ENCODE assay signal across 8 cellular contexts in genomic region chr2:231191896-231192872, GRCh38. TPM values are rescaled to one million over a fixed set of nuclear protein-coding genes. Genes with fewer than 3 reads are reported as not detected.
DNase-seq lines count a peak whose midpoint lies in the region; FAIRE-seq and TF ChIP-seq lines count a peak whose summit lies in the region.

No MANE protein-coding gene starts in this region.

- no peaks in the 10 kb centered on the region for H3K36me3 Mint-ChIP-seq in nephron (ENCODE audit: low read depth)
- no peaks in the 10 kb centered on the region for H3K36me3 Mint-ChIP-seq in activated naive CD8-positive, alpha-beta T cell treated with anti-CD3 and anti-CD28 coated beads for 36 hours
- H3K36me3 Mint-ChIP-seq in activated CD4-positive, alpha-beta T cell treated with anti-CD3 and anti-CD28 coated beads, Interleukin-2, amount 10 ng/mL, durations not matched to agents 24 days and 14 days (ENCODE audit: low read depth): no peaks in the 10 kb centered on the region

- CTCF ChIA-PET in endothelial cell of umbilical vein (lab: Charles Lee): interaction anchor here (0.6 to 11.0 kb wide), 27 partner anchors 8 to 260 kb away, joined by 3 to 226 read pairs (median 5); partner anchors contain the start of gene HTR2B

- H3K36me3 ChIP-seq in NT2/D1 (ENCODE audit: insufficient read depth, insufficient read length, low read length) (no peaks in the 10 kb centered on the region), endothelial cell of umbilical vein (ENCODE audit: control insufficient read depth in 2 of 2, extremely low read depth in 1 of 2, insufficient read depth in 2 of 2, low read length in 2 of 2) (no peaks in the 10 kb centered on the region)

- H4K20me1 ChIP-seq in endothelial cell of umbilical vein (replicated peaks; ENCODE audit: control insufficient read depth, extremely low read depth, insufficient read depth, low read length): no peaks in the 10 kb centered on the region

- no peaks in the 10 kb centered on the region for H3K27me3 Mint-ChIP-seq in nephron (ENCODE audit: low read depth)
- H3K27me3 Mint-ChIP-seq in activated naive CD8-positive, alpha-beta T cell treated with anti-CD3 and anti-CD28 coated beads for 36 hours: peaks cover 40% of the 10 kb centered on the region
- H3K27me3 Mint-ChIP-seq in activated CD4-positive, alpha-beta T cell treated with anti-CD3 and anti-CD28 coated beads, Interleukin-2, amount 10 ng/mL, durations not matched to agents 24 days and 14 days: peaks cover 52% of the 10 kb centered on the region

- peak overlapping the region; percentile 76 for H2AFZ ChIP-seq in endothelial cell of umbilical vein (ENCODE audit: low read depth, low read length)

- peak; percentile 88 for DNase-seq in GM04504 (ENCODE audit: low read depth)
- peak; percentile 36 for DNase-seq in NT2/D1 (ENCODE audit: low read depth, low spot score)
- peak; percentile 77 for DNase-seq in endothelial cell of umbilical vein (ENCODE audit: low read depth, low spot score)
- no peak for DNase-seq in stimulated activated naive CD4-positive, alpha-beta T cell treated with Interleukin-2 at 50 U/mL for 16 hours (lab: John Stamatoyannopoulos, UW)
- DNase-seq in activated naive CD8-positive, alpha-beta T cell treated with anti-CD3 and anti-CD28 coated beads for 36 hours: no peak
- no peak for DNase-seq in NCI-H1436 treated with DMSO at 0.1 percent for 48 hours (lab: John Stamatoyannopoulos, UW)
- no peak for DNase-seq in activated CD4-positive, alpha-beta T cell treated with anti-CD3 and anti-CD28 coated beads, Interleukin-2, amount 10 ng/mL, durations not matched to agents 24 days and 14 days

- H3K4me1 ChIP-seq in NT2/D1 (ENCODE audit: insufficient read depth, insufficient read length) (peaks cover 6% of the 10 kb centered on the region), endothelial cell of umbilical vein (ENCODE audit: control insufficient read depth, extremely low read depth, insufficient read depth, low read length) (peaks cover 24% of the 10 kb centered on the region)

- H3K4me3 ChIP-seq in NT2/D1 (ENCODE audit: insufficient read length, low read depth) (no peak overlapping the region), endothelial cell of umbilical vein (replicated peaks in 1 of 3; ENCODE audit: insufficient read depth in 1 of 3, low read depth in 1 of 3, low read length in 3 of 3) (no peak overlapping the region)

- H3K27ac ChIP-seq in endothelial cell of umbilical vein (ENCODE audit: insufficient read depth, low read depth, low read length): peak overlapping the region; percentile 47

- dilution Hi-C loops in endothelial cell of umbilical vein (cut with MboI; ENCODE audit: extremely low pct_ligation_motif_present, low sequenced_read_pairs): no loop called here

- H3K9me1 ChIP-seq in endothelial cell of umbilical vein (replicated peaks; ENCODE audit: control insufficient read depth, extremely low read depth, insufficient read depth, low read length): no peaks in the 10 kb centered on the region

- peak overlapping the region; percentile 71 for H3K9ac ChIP-seq in NT2/D1 (ENCODE audit: insufficient read length, low read depth)
- H3K9ac ChIP-seq in endothelial cell of umbilical vein (replicated peaks; ENCODE audit: extremely low read depth, insufficient read depth, low read length): no peak overlapping the region

- no TSS peak for BruUV-seq in endothelial cell of umbilical vein (replicated peaks; lab: Mats Ljungman, UMichigan)

- peaks cover 8% of the 10 kb centered on the region; the same call in 1 of the 2 replicates for H3K9me3 ChIP-seq in NT2/D1 (ENCODE audit: insufficient read depth, low read length)
- no peaks in the 10 kb centered on the region for H3K9me3 ChIP-seq in endothelial cell of umbilical vein (replicated peaks; ENCODE audit: control insufficient read depth, insufficient read depth, low read length)

- peaks cover 36% of the 10 kb centered on the region for H3K4me1 Mint-ChIP-seq in nephron
- H3K4me1 Mint-ChIP-seq in activated naive CD8-positive, alpha-beta T cell treated with anti-CD3 and anti-CD28 coated beads for 36 hours: no peaks in the 10 kb centered on the region
- no peaks in the 10 kb centered on the region for H3K4me1 Mint-ChIP-seq in activated CD4-positive, alpha-beta T cell treated with anti-CD3 and anti-CD28 coated beads, Interleukin-2, amount 10 ng/mL, durations not matched to agents 24 days and 14 days

- H3K4me3 Mint-ChIP-seq in nephron: peak overlapping the region; percentile 2 to 62 (median 17)
- no peak overlapping the region for H3K4me3 Mint-ChIP-seq in activated naive CD8-positive, alpha-beta T cell treated with anti-CD3 and anti-CD28 coated beads for 36 hours
- no peak overlapping the region for H3K4me3 Mint-ChIP-seq in activated CD4-positive, alpha-beta T cell treated with anti-CD3 and anti-CD28 coated beads, Interleukin-2, amount 10 ng/mL, durations not matched to agents 24 days and 14 days

- TF ChIP-seq POLR2A in endothelial cell of umbilical vein (IDR thresholded peaks at IDR 0.05; ENCODE audit: low read depth, low read length): no peak

- H3K4me2 ChIP-seq in endothelial cell of umbilical vein (ENCODE audit: insufficient read depth, low read length): no peak overlapping the region

- intact Hi-C loops in endothelial cell of umbilical vein (cut with micrococcal nuclease): loop anchor here (1.0 to 2.0 kb wide), 3 partner anchors 29 to 88 kb away; no protein-coding TSS in a partner anchor
- intact Hi-C loops in activated CD4-positive, alpha-beta T cell treated with anti-CD3 and anti-CD28 coated beads, Interleukin-2, amount 10 ng/mL, durations not matched to agents 24 days and 14 days (cut with micrococcal nuclease): no loop called here

- POLR2A ChIA-PET in endothelial cell of umbilical vein (lab: Charles Lee): no interaction called here

- TF ChIP-seq CTCF in endothelial cell of umbilical vein (IDR thresholded peaks at IDR 0.05; ENCODE audit: extremely low read depth in 1 of 2, insufficient read depth in 1 of 2, low read depth in 1 of 2, low read length in 2 of 2) (peak; percentile 79 to 88), nephron (IDR thresholded peaks at IDR 0.05; ENCODE audit: unreplicated experiment in 3 of 3) (peak; percentile 57 to 82 (median 62))

- H3K9me3 Mint-ChIP-seq in nephron: peaks cover 2% of the 10 kb centered on the region
- no peaks in the 10 kb centered on the region for H3K9me3 Mint-ChIP-seq in activated naive CD8-positive, alpha-beta T cell treated with anti-CD3 and anti-CD28 coated beads for 36 hours
- H3K9me3 Mint-ChIP-seq in activated CD4-positive, alpha-beta T cell treated with anti-CD3 and anti-CD28 coated beads, Interleukin-2, amount 10 ng/mL, durations not matched to agents 24 days and 14 days: no peaks in the 10 kb centered on the region

- FAIRE-seq in endothelial cell of umbilical vein (lab: Jason Lieb, UNC): peak; percentile 96

- peak overlapping the region; percentile 95 to 100 (median 98) for H3K27ac Mint-ChIP-seq in nephron
- no peak overlapping the region for H3K27ac Mint-ChIP-seq in activated naive CD8-positive, alpha-beta T cell treated with anti-CD3 and anti-CD28 coated beads for 36 hours
- no peak overlapping the region for H3K27ac Mint-ChIP-seq in activated CD4-positive, alpha-beta T cell treated with anti-CD3 and anti-CD28 coated beads, Interleukin-2, amount 10 ng/mL, durations not matched to agents 24 days and 14 days

- no peaks in the 10 kb centered on the region for H3K79me2 ChIP-seq in endothelial cell of umbilical vein (ENCODE audit: control insufficient read depth, insufficient read depth, low read length)

- no peaks in the 10 kb centered on the region for H3K27me3 ChIP-seq in NT2/D1 (ENCODE audit: insufficient read depth, insufficient read length)
- no peaks in the 10 kb centered on the region for H3K27me3 ChIP-seq in endothelial cell of umbilical vein (ENCODE audit: control insufficient read depth in 2 of 2, insufficient read depth in 2 of 2, low read length in 2 of 2)

TF ChIP-seq in endothelial cell of umbilical vein, 7 proteins besides CTCF, POLR2A, EP300 and RAD21:
- TF ChIP-seq EZH2 (IDR thresholded peaks at IDR 0.05; ENCODE audit: borderline replicate concordance, low read depth, low read length, severe bottlenecking) (no peak), GATA2 (IDR thresholded peaks at IDR 0.05; ENCODE audit: insufficient read depth, insufficient read length, low read depth, low read length) (no peak), MYC (IDR thresholded peaks at IDR 0.05; ENCODE audit: low read depth, low read length) (no peak), POLR2AphosphoS5 (IDR thresholded peaks at IDR 0.05; ENCODE audit: insufficient read depth, low read depth, low read length) (no peak), JUN (IDR thresholded peaks at IDR 0.05; ENCODE audit: borderline replicate concordance, insufficient read depth, insufficient read length, low read depth) (no peak), FOS (IDR thresholded peaks at IDR 0.05; ENCODE audit: borderline replicate concordance, insufficient read depth, low read length) (no peak)
- TF ChIP-seq, protein P1, sequence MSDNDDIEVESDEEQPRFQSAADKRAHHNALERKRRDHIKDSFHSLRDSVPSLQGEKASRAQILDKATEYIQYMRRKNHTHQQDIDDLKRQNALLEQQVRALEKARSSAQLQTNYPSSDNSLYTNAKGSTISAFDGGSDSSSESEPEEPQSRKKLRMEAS (IDR thresholded peaks at IDR 0.05; ENCODE audit: insufficient read depth, insufficient read length): no peak

RNA-seq across cellular contexts. Expression of gene ARMC9, which starts 6.2 kb away (rescaled TPM):
- 19.3 and 24.2 TPM in 2 replicates for total RNA-seq in endothelial cell of umbilical vein
- 13.7 and 16.4 TPM in 2 replicates for polyA plus RNA-seq in endothelial cell of umbilical vein
- 17.0 and 19.5 TPM in 2 replicates for polyA plus RNA-seq in endothelial cell of umbilical vein (2011; cell fraction: cytosol; rRNA removed)
- polyA plus RNA-seq in endothelial cell of umbilical vein (2011; cell fraction: nucleus; rRNA removed): 24.7 and 27.7 TPM in 2 replicates
- polyA plus RNA-seq in endothelial cell of umbilical vein (2012): 19.3 TPM in 2 replicates
- 37.6 and 53.8 TPM in 2 replicates for polyA minus RNA-seq in endothelial cell of umbilical vein
- 6.8 TPM for polyA minus RNA-seq in endothelial cell of umbilical vein (2011; cell fraction: cytosol; rRNA and poly(A)+ RNA removed)
- 33.1 and 44.2 TPM in 2 replicates for polyA minus RNA-seq in endothelial cell of umbilical vein (2011; cell fraction: nucleus; rRNA and poly(A)+ RNA removed)
- 1 to 10 TPM; 3.9 to 5.1 TPM for total RNA-seq in activated naive CD8-positive, alpha-beta T cell treated with anti-CD3 and anti-CD28 coated beads for 36 hours
- total RNA-seq in activated CD4-positive, alpha-beta T cell treated with anti-CD3 and anti-CD28 coated beads, Interleukin-2, amount 10 ng/mL, durations not matched to agents 24 days and 14 days: 5.9 and 6.4 TPM in 2 replicates

Comparison
In these comparisons a context has a peak if more than half of its experiments do, and no peak if none do; other contexts are left out.
1. DNase-seq: peak in GM04504 (single experiment), NT2/D1 (single experiment) and endothelial cell of umbilical vein (single experiment); none in stimulated activated naive CD4-positive, alpha-beta T cell treated with Interleukin-2 at 50 U/mL for 16 hours (single experiment), activated naive CD8-positive, alpha-beta T cell treated with anti-CD3 and anti-CD28 coated beads for 36 hours (single experiment), NCI-H1436 treated with DMSO at 0.1 percent for 48 hours (single experiment) and activated CD4-positive, alpha-beta T cell treated with anti-CD3 and anti-CD28 coated beads, Interleukin-2, amount 10 ng/mL, durations not matched to agents 24 days and 14 days (single experiment).
2. H3K27ac Mint-ChIP-seq: peak in nephron (3 of 3); none in activated naive CD8-positive, alpha-beta T cell treated with anti-CD3 and anti-CD28 coated beads for 36 hours (single experiment) and activated CD4-positive, alpha-beta T cell treated with anti-CD3 and anti-CD28 coated beads, Interleukin-2, amount 10 ng/mL, durations not matched to agents 24 days and 14 days (single experiment).
3. H3K4me3 Mint-ChIP-seq: peak in nephron (3 of 3); none in activated naive CD8-positive, alpha-beta T cell treated with anti-CD3 and anti-CD28 coated beads for 36 hours (single experiment) and activated CD4-positive, alpha-beta T cell treated with anti-CD3 and anti-CD28 coated beads, Interleukin-2, amount 10 ng/mL, durations not matched to agents 24 days and 14 days (single experiment).